In the genomic region with DNA sequence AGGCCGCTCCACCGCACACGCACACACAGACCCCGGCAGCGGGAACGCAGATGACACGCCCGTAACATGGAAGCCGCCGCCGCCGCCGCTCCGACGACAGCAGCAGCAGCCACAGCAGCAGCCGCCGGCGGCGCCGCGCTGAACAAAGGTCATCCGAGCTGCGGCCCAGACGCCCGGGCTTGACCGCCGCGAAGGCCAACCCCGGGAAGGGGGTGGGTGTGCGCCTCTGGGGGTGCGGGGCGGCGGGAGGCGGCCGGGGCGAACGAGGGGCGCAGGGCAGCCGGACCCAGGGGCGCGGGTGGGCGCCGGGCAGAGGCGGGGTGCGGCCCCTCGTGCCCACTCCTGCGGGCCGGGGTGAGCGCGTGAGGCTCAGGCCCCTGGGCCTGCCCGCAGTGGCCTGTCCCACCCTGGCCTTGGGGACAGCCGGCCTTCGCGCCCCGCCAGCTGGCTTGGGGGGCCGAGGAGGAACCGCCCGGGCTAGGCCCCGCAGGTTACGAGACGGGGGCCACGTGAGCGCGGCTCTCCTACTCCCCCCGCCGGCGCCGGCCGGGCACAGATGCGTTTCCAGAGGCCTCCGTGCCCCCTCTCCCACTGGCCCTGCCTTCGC, we compare ENCODE assay signal across 1 cellular context.
TF ChIP-seq lines count a peak whose summit lies in the region.

No MANE protein-coding gene starts in this region.

TF ChIP-seq in GM12878, 131 proteins besides CTCF, POLR2A, EP300 and RAD21 (continued from another document):
- TF ChIP-seq ATF7 (IDR thresholded peaks at IDR 0.05; ENCODE audit: low read depth) (no peak), CHD4 (IDR thresholded peaks at IDR 0.05) (no peak), BCL11A (IDR thresholded peaks at IDR 0.05; ENCODE audit: low read depth, low read length) (no peak)
TF ChIP-seq in GM12878: peak in this region for 4.
